Comparison of ENCODE assay signal across 8 cellular contexts in the genomic region with DNA sequence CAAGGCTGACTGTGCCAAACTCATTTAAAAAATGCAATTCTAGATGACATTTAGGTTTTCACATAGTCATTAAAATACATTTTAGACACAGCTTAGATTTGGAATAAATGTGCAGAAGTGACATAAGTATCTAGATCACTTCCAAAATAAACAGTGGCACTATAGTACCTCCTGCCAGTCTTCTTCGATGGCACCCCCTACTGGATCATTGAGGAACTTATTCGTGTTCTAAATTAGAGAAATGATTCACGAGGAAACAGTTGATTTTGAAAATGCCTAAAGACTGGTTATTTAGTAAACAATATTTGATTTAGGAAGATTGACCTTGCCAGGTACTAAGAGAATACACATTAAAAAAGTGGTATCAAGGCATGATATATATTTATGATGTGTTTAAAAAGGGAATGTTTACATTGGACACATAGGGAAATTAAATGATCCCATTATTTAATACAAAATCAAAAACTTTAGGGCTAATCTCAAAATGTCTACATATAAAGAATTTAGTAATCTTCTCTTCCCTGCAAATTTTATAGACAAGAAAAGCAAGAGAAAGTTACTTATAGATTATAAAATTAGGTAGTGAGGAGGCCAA.
DNase-seq lines count a peak whose midpoint lies in the region; ATAC-seq lines count a peak whose summit lies in the region.

No MANE protein-coding gene starts in this region.

- DNase-seq in CMK (ENCODE audit: low read depth) (peak; percentile 11), NCI-H526 treated with DMSO at 0.1 percent for 48 hours (lab: John Stamatoyannopoulos, UW) (peak; percentile 17), brain pericyte (ENCODE audit: low read depth, low spot score) (peak; percentile 27), left kidney (ENCODE audit: low read depth, low spot score) (peak; percentile 71)

- ATAC-seq in GM18868 (IDR thresholded peaks at IDR 0.05; ENCODE audit: unreplicated experiment), result peak; percentile 96
- peak; percentile 89 for ATAC-seq in HG03342 (IDR thresholded peaks at IDR 0.05; ENCODE audit: unreplicated experiment)
- ATAC-seq in HG03139 (IDR thresholded peaks at IDR 0.05; ENCODE audit: unreplicated experiment), result no peak
- no peak for ATAC-seq in HG03108 (IDR thresholded peaks at IDR 0.05; ENCODE audit: unreplicated experiment)

Comparison
In these comparisons a context has a peak if more than half of its experiments do, and no peak if none do; other contexts are left out.
1. DNase-seq: peak in every context shown above with its lines; median percentile 71 in left kidney; 27 in brain pericyte; 17 in NCI-H526 treated with DMSO at 0.1 percent for 48 hours; 11 in CMK.
2. ATAC-seq: peak in GM18868 (single experiment) and HG03342 (single experiment); none in HG03139 (single experiment) and HG03108 (single experiment).